ENCODE assay signal across 8 cellular contexts in genomic region chr15:56734013-56734625, GRCh38. TPM values are rescaled to one million over a fixed set of nuclear protein-coding genes. Genes with fewer than 3 reads are reported as not detected.
DNase-seq lines count a peak whose midpoint lies in the region; ATAC-seq and TF ChIP-seq lines count a peak whose summit lies in the region.

No MANE protein-coding gene starts in this region.

- no peaks in the 10 kb centered on the region for H4K20me1 ChIP-seq in DND-41 (ENCODE audit: insufficient read depth, low read length)

- H3K36me3 Mint-ChIP-seq in progenitor cell of endocrine pancreas (ENCODE audit: insufficient read depth) = peaks cover 7% of the 10 kb centered on the region

- H3K27ac ChIP-seq in DND-41 (ENCODE audit: low read length) = peak overlapping the region; percentile 99; the same call in 1 of the 2 replicates
- H3K27ac ChIP-seq in duodenal mucosa (ENCODE audit: low read depth, low read length) = no peak overlapping the region

- peaks cover 40% of the 10 kb centered on the region for H3K79me2 ChIP-seq in DND-41 (ENCODE audit: insufficient read depth, low read length)

- no peak overlapping the region for H3K27ac Mint-ChIP-seq in progenitor cell of endocrine pancreas

- no peaks in the 10 kb centered on the region for H3K27me3 Mint-ChIP-seq in progenitor cell of endocrine pancreas

- H3K4me3 Mint-ChIP-seq in progenitor cell of endocrine pancreas (ENCODE audit: low read depth) = peak overlapping the region; percentile 33

- peaks cover 44% of the 10 kb centered on the region for H3K4me1 ChIP-seq in DND-41 (ENCODE audit: insufficient read depth, low read length)
- peaks cover 18 to 28% of the 10 kb centered on the region in 2 donors for H3K4me1 ChIP-seq in duodenal mucosa (ENCODE audit: control insufficient read depth in 1 of 2, insufficient read depth in 2 of 2, low read length in 2 of 2)

- DNase-seq in DND-41 (no peak), NCI-H69 (lab: John Stamatoyannopoulos, UW) (peak; percentile 48), progenitor cell of endocrine pancreas (ENCODE audit: low spot score, unreplicated experiment) (no peak), DMS153 treated with DMSO at 0.1 percent for 48 hours (lab: John Stamatoyannopoulos, UW; ENCODE audit: unreplicated experiment) (no peak)

- peak overlapping the region; percentile 98; the same call in 1 of the 2 replicates for H3K9ac ChIP-seq in DND-41 (ENCODE audit: low read depth, low read length)
- H3K9ac ChIP-seq in duodenal mucosa (ENCODE audit: low read depth in 1 of 2, low read length in 2 of 2) = peak overlapping the region; percentile 16 to 92

- H3K4me3 ChIP-seq in DND-41 (ENCODE audit: low read depth in 1 of 2, low read length in 2 of 2) (peak overlapping the region in 1 of 2 experiments; percentile 81; a peak in 2 of 4 replicates), duodenal mucosa (ENCODE audit: low read depth in 1 of 2, low read length in 2 of 2) (peak overlapping the region; percentile 74 to 95)

- peaks cover 13% of the 10 kb centered on the region for H3K9me3 Mint-ChIP-seq in progenitor cell of endocrine pancreas (ENCODE audit: low read depth)

- H3K36me3 ChIP-seq in DND-41 (ENCODE audit: insufficient read depth, low read length) (0 out of 2 replicates have a peak, but pooled peaks cover 8% of the 10 kb centered on the region), duodenal mucosa (ENCODE audit: control insufficient read depth in 1 of 2, insufficient read depth in 2 of 2, low read length in 2 of 2) (no peaks in the 10 kb centered on the region)

- H3K4me1 Mint-ChIP-seq in progenitor cell of endocrine pancreas (ENCODE audit: low read depth) = no peaks in the 10 kb centered on the region

- H2AFZ ChIP-seq in DND-41 (ENCODE audit: low read depth, low read length) = peak overlapping the region; percentile 84

- peak overlapping the region; percentile 73 for H3K4me2 ChIP-seq in DND-41 (ENCODE audit: insufficient read depth, low read length)

- no peaks in the 10 kb centered on the region for H3K9me3 ChIP-seq in DND-41 (ENCODE audit: insufficient read depth, low read length, severe bottlenecking)
- H3K9me3 ChIP-seq in duodenal mucosa (ENCODE audit: control insufficient read depth in 1 of 2, low read length in 2 of 2) = no peaks in the 10 kb centered on the region

- TF ChIP-seq CTCF in DND-41 (IDR thresholded peaks at IDR 0.05; ENCODE audit: borderline replicate concordance, extremely low read depth, low read length, poor library complexity, severe bottlenecking) = no peak
- TF ChIP-seq CTCF in progenitor cell of endocrine pancreas (IDR thresholded peaks at IDR 0.05; ENCODE audit: unreplicated experiment) = no peak

- ATAC-seq in DND-41 (ENCODE audit: insufficient read depth, low read depth) = no peak
- no peak for ATAC-seq in GM18870 (IDR thresholded peaks at IDR 0.05; ENCODE audit: unreplicated experiment)
- ATAC-seq in HG02884 (IDR thresholded peaks at IDR 0.05; ENCODE audit: unreplicated experiment) = no peak
- ATAC-seq in GM19467 (IDR thresholded peaks at IDR 0.05; ENCODE audit: unreplicated experiment) = no peak

- no peaks in the 10 kb centered on the region for H3K27me3 ChIP-seq in DND-41 (ENCODE audit: insufficient read depth, low read length, poor library complexity)
- H3K27me3 ChIP-seq in duodenal mucosa (ENCODE audit: control insufficient read depth in 1 of 2, insufficient read depth in 2 of 2, low read length in 2 of 2) = no peaks in the 10 kb centered on the region

RNA-seq across cellular contexts. Expression of gene ZNF280D, which starts 0.8 kb away (rescaled TPM):
- 26.9 and 29.7 TPM in 2 replicates for total RNA-seq in progenitor cell of endocrine pancreas
